19 cellular contexts compared by ENCODE assay signal in the genomic region with DNA sequence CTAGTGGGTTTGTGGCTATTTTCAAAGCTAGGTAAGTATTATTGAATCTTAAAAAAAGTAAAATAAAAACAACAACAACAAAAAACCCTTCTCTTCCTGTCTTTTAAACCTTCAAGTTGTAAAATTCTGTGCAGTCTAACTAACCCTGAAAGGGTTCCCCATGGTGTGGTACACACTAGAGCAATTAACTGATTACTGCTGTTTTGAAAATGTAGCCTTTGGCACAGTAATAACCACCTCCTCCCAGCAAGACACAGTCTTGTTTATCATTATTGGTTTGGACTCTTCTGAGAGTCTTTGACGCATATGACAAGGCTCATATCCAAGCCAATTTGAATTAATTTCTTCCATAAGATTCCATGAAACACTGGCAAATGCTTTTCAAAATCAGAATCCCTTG.
DNase-seq lines count a peak whose midpoint lies in the region; ATAC-seq and TF ChIP-seq lines count a peak whose summit lies in the region.
"Had no signal": no experiment of that assay in that cellular context is flagged by ENCODE, and none has a peak within 500 bp of the region (broad histone marks: within the 10 kb centered on the region; RNA-seq: fewer than 3 reads in every experiment).

No MANE protein-coding gene starts in this region.

- H3K27ac Mint-ChIP-seq in CD4-positive, alpha-beta T cell = no peak overlapping the region
- no peak overlapping the region for H3K27ac Mint-ChIP-seq in activated naive CD8-positive, alpha-beta T cell treated with anti-CD3 and anti-CD28 coated beads, Interleukin-2, amount 50 U/mL, for 24 hours
- H3K27ac Mint-ChIP-seq: CD4-positive, alpha-beta memory T cell had no signal

- H3K36me3 Mint-ChIP-seq in CD4-positive, alpha-beta T cell (ENCODE audit: low read depth) = no peaks in the 10 kb centered on the region
- no peaks in the 10 kb centered on the region for H3K36me3 Mint-ChIP-seq in activated naive CD8-positive, alpha-beta T cell treated with anti-CD3 and anti-CD28 coated beads, Interleukin-2, amount 50 U/mL, for 24 hours (ENCODE audit: low read depth)
- H3K36me3 Mint-ChIP-seq: CD4-positive, alpha-beta memory T cell had no signal

- H3K27ac ChIP-seq in HEK293 (ENCODE audit: extremely low read depth, low read depth, low read length) (no peak overlapping the region), SK-N-MC (no peak overlapping the region)
- H3K27ac ChIP-seq in CD4-positive, alpha-beta T cell (ENCODE audit: low read depth, low read length) = no peak overlapping the region
- H3K27ac ChIP-seq: BLaER1, KMS-11 had no signal

- H3K9ac ChIP-seq in SK-N-MC (ENCODE audit: insufficient read length) = no peak overlapping the region
- H3K9ac ChIP-seq: BLaER1, KMS-11 had no signal

- peak; percentile 80 for ATAC-seq in mucosa of descending colon
- ATAC-seq in CD4-positive, alpha-beta T cell (ENCODE audit: poor library complexity) = no peak
- ATAC-seq in activated naive CD8-positive, alpha-beta T cell treated with anti-CD3 and anti-CD28 coated beads, Interleukin-2, amount 50 U/mL, for 24 hours = no peak
- ATAC-seq: HCT116, Panc1, SK-N-SH treated with all-trans-retinoic acid at 6 μM for 48 hours had no signal

- TF ChIP-seq CTCF in HEK293 (tag by site-specific recombination; IDR thresholded peaks at IDR 0.05) (no peak), mucosa of descending colon (IDR thresholded peaks at IDR 0.05) (no peak)
- no peak for TF ChIP-seq CTCF in CD4-positive, alpha-beta T cell (IDR thresholded peaks at IDR 0.05)

- no peaks in the 10 kb centered on the region for H3K4me1 ChIP-seq in HEK293 (ENCODE audit: control insufficient read depth, insufficient read depth, low read length)
- H3K4me1 ChIP-seq in mucosa of descending colon (ENCODE audit: low read depth) = no peaks in the 10 kb centered on the region
- H3K4me1 ChIP-seq: BLaER1 had no signal

- H3K27me3 ChIP-seq in CD4-positive, alpha-beta T cell (ENCODE audit: control insufficient read depth, insufficient read depth, low read length) = no peaks in the 10 kb centered on the region
- H3K27me3 ChIP-seq: BLaER1 had no signal

- CTCF ChIA-PET in HEK293 (lab: Yijun Ruan, JAX) = no interaction called here
- CTCF ChIA-PET in CD4-positive, alpha-beta T cell (lab: Charles Lee) = no interaction called here

- no peaks in the 10 kb centered on the region for H3K36me3 ChIP-seq in HEK293 (ENCODE audit: control insufficient read depth in 2 of 2, insufficient read depth in 1 of 2, low read length in 2 of 2)
- no peaks in the 10 kb centered on the region for H3K36me3 ChIP-seq in SK-N-MC (ENCODE audit: insufficient read depth, low read length)
- no peaks in the 10 kb centered on the region for H3K36me3 ChIP-seq in mucosa of descending colon (ENCODE audit: low read depth)
- H3K36me3 ChIP-seq: BLaER1 had no signal

- peaks cover 5% of the 10 kb centered on the region for H3K9me3 Mint-ChIP-seq in CD4-positive, alpha-beta T cell
- peaks cover 10% of the 10 kb centered on the region for H3K9me3 Mint-ChIP-seq in activated naive CD8-positive, alpha-beta T cell treated with anti-CD3 and anti-CD28 coated beads, Interleukin-2, amount 50 U/mL, for 24 hours

- no peak overlapping the region for H3K4me3 ChIP-seq in HEK293 (ENCODE audit: low read depth, low read length)
- H3K4me3 ChIP-seq in SK-N-MC = no peak overlapping the region
- no peak overlapping the region for H3K4me3 ChIP-seq in mucosa of descending colon
- H3K4me3 ChIP-seq: BLaER1 had no signal

- H3K4me1 Mint-ChIP-seq in CD4-positive, alpha-beta T cell (ENCODE audit: low read depth) = no peaks in the 10 kb centered on the region
- no peaks in the 10 kb centered on the region for H3K4me1 Mint-ChIP-seq in activated naive CD8-positive, alpha-beta T cell treated with anti-CD3 and anti-CD28 coated beads, Interleukin-2, amount 50 U/mL, for 24 hours
- H3K4me1 Mint-ChIP-seq: CD4-positive, alpha-beta memory T cell had no signal

- DNase-seq in NCI-H1417 treated with DMSO at 0.1 percent for 48 hours (lab: John Stamatoyannopoulos, UW) (peak; percentile 31), SK-N-MC (ENCODE audit: low read depth, low spot score) (peak; percentile 24), mucosa of descending colon (no peak), NCI-H82 treated with DMSO at 0.1 percent for 48 hours (lab: John Stamatoyannopoulos, UW; ENCODE audit: unreplicated experiment) (no peak)
- no peak for DNase-seq in CD4-positive, alpha-beta T cell
- no peak for DNase-seq in activated naive CD8-positive, alpha-beta T cell treated with anti-CD3 and anti-CD28 coated beads, Interleukin-2, amount 50 U/mL, for 24 hours
- DNase-seq: ACHN; CD4-positive, alpha-beta memory T cell; IMR-90; NCI-H1105; NCI-H187; NCI-H526; SIG-M5 had no signal

- H3K27me3 Mint-ChIP-seq in CD4-positive, alpha-beta T cell = no peaks in the 10 kb centered on the region
- no peaks in the 10 kb centered on the region for H3K27me3 Mint-ChIP-seq in activated naive CD8-positive, alpha-beta T cell treated with anti-CD3 and anti-CD28 coated beads, Interleukin-2, amount 50 U/mL, for 24 hours
- H3K27me3 Mint-ChIP-seq: CD4-positive, alpha-beta memory T cell had no signal

- intact Hi-C loops in mucosa of descending colon (cut with DNase I, micrococcal nuclease) = no loop called here
- intact Hi-C loops in CD4-positive, alpha-beta T cell (cut with DNase I, micrococcal nuclease) = no loop called here

- no peaks in the 10 kb centered on the region for H3K9me3 ChIP-seq in HEK293 (ENCODE audit: control insufficient read depth, insufficient read depth, low read depth, low read length)
- H3K9me3 ChIP-seq in SK-N-MC (ENCODE audit: low read depth, low read length) = no peaks in the 10 kb centered on the region
- H3K9me3 ChIP-seq in mucosa of descending colon = no peaks in the 10 kb centered on the region
- H3K9me3 ChIP-seq in CD4-positive, alpha-beta T cell (ENCODE audit: control insufficient read depth, low read length) = no peaks in the 10 kb centered on the region
- H3K9me3 ChIP-seq: BLaER1 had no signal

- POLR2A ChIA-PET in HEK293 (lab: Yijun Ruan, JAX) = no interaction called here
- POLR2A ChIA-PET in CD4-positive, alpha-beta T cell (lab: Charles Lee) = no interaction called here

- no peak overlapping the region for H3K4me3 Mint-ChIP-seq in CD4-positive, alpha-beta T cell
- H3K4me3 Mint-ChIP-seq in activated naive CD8-positive, alpha-beta T cell treated with anti-CD3 and anti-CD28 coated beads, Interleukin-2, amount 50 U/mL, for 24 hours = no peak overlapping the region
- H3K4me3 Mint-ChIP-seq: CD4-positive, alpha-beta memory T cell had no signal

TF ChIP-seq in HEK293, 187 proteins besides CTCF, POLR2A, EP300 and RAD21 (continues in another document):
- TF ChIP-seq, protein P1, sequence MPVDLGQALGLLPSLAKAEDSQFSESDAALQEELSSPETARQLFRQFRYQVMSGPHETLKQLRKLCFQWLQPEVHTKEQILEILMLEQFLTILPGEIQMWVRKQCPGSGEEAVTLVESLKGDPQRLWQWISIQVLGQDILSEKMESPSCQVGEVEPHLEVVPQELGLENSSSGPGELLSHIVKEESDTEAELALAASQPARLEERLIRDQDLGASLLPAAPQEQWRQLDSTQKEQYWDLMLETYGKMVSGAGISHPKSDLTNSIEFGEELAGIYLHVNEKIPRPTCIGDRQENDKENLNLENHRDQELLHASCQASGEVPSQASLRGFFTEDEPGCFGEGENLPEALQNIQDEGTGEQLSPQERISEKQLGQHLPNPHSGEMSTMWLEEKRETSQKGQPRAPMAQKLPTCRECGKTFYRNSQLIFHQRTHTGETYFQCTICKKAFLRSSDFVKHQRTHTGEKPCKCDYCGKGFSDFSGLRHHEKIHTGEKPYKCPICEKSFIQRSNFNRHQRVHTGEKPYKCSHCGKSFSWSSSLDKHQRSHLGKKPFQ (tag by site-specific recombination; IDR thresholded peaks at IDR 0.05) = peak; percentile 62; the same call in 1 of the 2 replicates
- TF ChIP-seq ZEB2 (tag by site-specific recombination; IDR thresholded peaks at IDR 0.05) (no peak), ZNF624 (tag by site-specific recombination; IDR thresholded peaks at IDR 0.05) (no peak), ZSCAN30 (tag by site-specific recombination; IDR thresholded peaks at IDR 0.05) (0 out of 2 replicates have a peak, but pooled peaks have one; percentile 42)
- TF ChIP-seq, protein P2, sequence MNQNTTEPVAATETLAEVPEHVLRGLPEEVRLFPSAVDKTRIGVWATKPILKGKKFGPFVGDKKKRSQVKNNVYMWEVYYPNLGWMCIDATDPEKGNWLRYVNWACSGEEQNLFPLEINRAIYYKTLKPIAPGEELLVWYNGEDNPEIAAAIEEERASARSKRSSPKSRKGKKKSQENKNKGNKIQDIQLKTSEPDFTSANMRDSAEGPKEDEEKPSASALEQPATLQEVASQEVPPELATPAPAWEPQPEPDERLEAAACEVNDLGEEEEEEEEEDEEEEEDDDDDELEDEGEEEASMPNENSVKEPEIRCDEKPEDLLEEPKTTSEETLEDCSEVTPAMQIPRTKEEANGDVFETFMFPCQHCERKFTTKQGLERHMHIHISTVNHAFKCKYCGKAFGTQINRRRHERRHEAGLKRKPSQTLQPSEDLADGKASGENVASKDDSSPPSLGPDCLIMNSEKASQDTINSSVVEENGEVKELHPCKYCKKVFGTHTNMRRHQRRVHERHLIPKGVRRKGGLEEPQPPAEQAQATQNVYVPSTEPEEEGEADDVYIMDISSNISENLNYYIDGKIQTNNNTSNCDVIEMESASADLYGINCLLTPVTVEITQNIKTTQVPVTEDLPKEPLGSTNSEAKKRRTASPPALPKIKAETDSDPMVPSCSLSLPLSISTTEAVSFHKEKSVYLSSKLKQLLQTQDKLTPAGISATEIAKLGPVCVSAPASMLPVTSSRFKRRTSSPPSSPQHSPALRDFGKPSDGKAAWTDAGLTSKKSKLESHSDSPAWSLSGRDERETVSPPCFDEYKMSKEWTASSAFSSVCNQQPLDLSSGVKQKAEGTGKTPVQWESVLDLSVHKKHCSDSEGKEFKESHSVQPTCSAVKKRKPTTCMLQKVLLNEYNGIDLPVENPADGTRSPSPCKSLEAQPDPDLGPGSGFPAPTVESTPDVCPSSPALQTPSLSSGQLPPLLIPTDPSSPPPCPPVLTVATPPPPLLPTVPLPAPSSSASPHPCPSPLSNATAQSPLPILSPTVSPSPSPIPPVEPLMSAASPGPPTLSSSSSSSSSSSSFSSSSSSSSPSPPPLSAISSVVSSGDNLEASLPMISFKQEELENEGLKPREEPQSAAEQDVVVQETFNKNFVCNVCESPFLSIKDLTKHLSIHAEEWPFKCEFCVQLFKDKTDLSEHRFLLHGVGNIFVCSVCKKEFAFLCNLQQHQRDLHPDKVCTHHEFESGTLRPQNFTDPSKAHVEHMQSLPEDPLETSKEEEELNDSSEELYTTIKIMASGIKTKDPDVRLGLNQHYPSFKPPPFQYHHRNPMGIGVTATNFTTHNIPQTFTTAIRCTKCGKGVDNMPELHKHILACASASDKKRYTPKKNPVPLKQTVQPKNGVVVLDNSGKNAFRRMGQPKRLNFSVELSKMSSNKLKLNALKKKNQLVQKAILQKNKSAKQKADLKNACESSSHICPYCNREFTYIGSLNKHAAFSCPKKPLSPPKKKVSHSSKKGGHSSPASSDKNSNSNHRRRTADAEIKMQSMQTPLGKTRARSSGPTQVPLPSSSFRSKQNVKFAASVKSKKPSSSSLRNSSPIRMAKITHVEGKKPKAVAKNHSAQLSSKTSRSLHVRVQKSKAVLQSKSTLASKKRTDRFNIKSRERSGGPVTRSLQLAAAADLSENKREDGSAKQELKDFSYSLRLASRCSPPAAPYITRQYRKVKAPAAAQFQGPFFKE (tag by site-specific recombination; IDR thresholded peaks at IDR 0.05; ENCODE audit: borderline replicate concordance) = no peak

Comparison
In these comparisons a context has a peak if more than half of its experiments do, and no peak if none do; other contexts are left out.
1. DNase-seq: peak in NCI-H1417 treated with DMSO at 0.1 percent for 48 hours (single experiment) and SK-N-MC (single experiment); none in mucosa of descending colon (0 of 3), CD4-positive, alpha-beta T cell (0 of 10), activated naive CD8-positive, alpha-beta T cell treated with anti-CD3 and anti-CD28 coated beads, Interleukin-2, amount 50 U/mL, for 24 hours (single experiment) and NCI-H82 treated with DMSO at 0.1 percent for 48 hours (single experiment).